In the genomic region with DNA sequence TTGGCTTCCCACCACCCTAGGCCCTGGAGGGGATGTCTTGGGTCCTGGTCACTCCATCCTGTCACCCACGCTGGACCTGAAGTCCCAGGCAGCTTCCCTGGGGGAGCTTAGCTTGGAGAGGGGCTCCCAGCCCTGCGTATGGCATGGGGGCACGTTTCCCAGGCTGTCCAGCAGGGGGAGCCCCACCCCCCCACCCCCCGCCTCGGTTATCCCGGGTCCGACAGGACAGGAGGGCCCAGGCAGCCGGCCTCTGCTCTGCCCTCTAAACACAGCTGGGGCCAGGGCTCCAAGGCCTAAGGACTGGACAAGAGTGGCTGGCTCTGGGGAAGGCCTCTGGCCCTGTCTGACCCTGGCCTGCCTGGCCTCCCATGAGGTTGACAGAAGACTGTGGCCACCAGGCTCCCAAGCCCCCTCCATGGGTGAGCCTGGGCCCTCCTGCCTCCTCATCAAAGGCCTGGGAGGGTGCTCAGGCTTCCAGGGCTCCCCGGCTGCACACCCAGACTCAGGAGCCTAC, we compare ENCODE assay signal across 10 cellular contexts.
DNase-seq lines count a peak whose midpoint lies in the region; TF ChIP-seq lines count a peak whose summit lies in the region.
"Had no signal": no experiment of that assay in that cellular context is flagged by ENCODE, and none has a peak within 500 bp of the region (broad histone marks: within the 10 kb centered on the region; RNA-seq: fewer than 3 reads in every experiment).

No MANE protein-coding gene starts in this region.

- H3K79me2 ChIP-seq in mammary epithelial cell (ENCODE audit: insufficient read depth, low read length): no peaks in the 10 kb centered on the region

- H3K9ac ChIP-seq in mammary epithelial cell (ENCODE audit: insufficient read depth, low read length): no peak overlapping the region
- H3K9ac ChIP-seq: KMS-11 had no signal

- H3K9me3 Mint-ChIP-seq in nephron progenitor cell: no peaks in the 10 kb centered on the region
- H3K9me3 Mint-ChIP-seq: T-helper 1 cell treated with Interleukin-12 subunit alpha and Interleukin-12 subunit beta and Interleukin-4 antibody, amounts not matched to agents 30 μg/mL and 1 μg/mL, for 36 hours had no signal

- H3K36me3 ChIP-seq in mammary epithelial cell (ENCODE audit: insufficient read depth, low read length): no peaks in the 10 kb centered on the region

- H3K4me2 ChIP-seq in mammary epithelial cell (ENCODE audit: insufficient read depth, low read depth, low read length): no peak overlapping the region
- H3K4me2 ChIP-seq: KMS-11 had no signal

- H3K4me1 Mint-ChIP-seq in nephron progenitor cell: peaks cover 52% of the 10 kb centered on the region

- no peak overlapping the region for H3K27ac ChIP-seq in mammary epithelial cell (ENCODE audit: insufficient read depth, low read depth, low read length)
- H3K27ac ChIP-seq: KMS-11 had no signal

- H2AFZ ChIP-seq in mammary epithelial cell (ENCODE audit: low read depth, low read length): no peak overlapping the region

- CTCF ChIA-PET in mammary epithelial cell (lab: Charles Lee; ENCODE audit: low non-redundant PET): no interaction called here

- intact Hi-C loops in mammary epithelial cell (cut with micrococcal nuclease): no loop called here

- 22% methylated on average over 6 of the region's 9 CpGs for WGBS in mammary epithelial cell (ENCODE audit: low coverage, missing lambda C conversion rate)

- peaks cover 3% of the 10 kb centered on the region for H3K27me3 Mint-ChIP-seq in nephron progenitor cell (ENCODE audit: low read depth, poor library complexity)

- peak; percentile 78 for DNase-seq in D341Med (ENCODE audit: low spot score)
- no peak for DNase-seq in HFF-Myc (ENCODE audit: extremely low read depth, low read depth)
- DNase-seq in mammary epithelial cell: no peak
- DNase-seq in nephron progenitor cell: peak; percentile 21
- no peak for DNase-seq in foreskin melanocyte
- no peak for DNase-seq in epidermal melanocyte (ENCODE audit: insufficient read length, low spot score)
- DNase-seq in dedifferentiated amniotic fluid mesenchymal stem cell (ENCODE audit: extremely low spot score): no peak
- DNase-seq in MV-4-11 (lab: John Stamatoyannopoulos, UW): no peak

- H3K9me3 ChIP-seq in mammary epithelial cell (replicated peaks; ENCODE audit: insufficient read depth, low read length): no peaks in the 10 kb centered on the region

- dilution Hi-C loops in mammary epithelial cell (cut with HindIII; ENCODE audit: low sequenced_read_pairs): no loop called here

- TF ChIP-seq CTCF in HFF-Myc (IDR thresholded peaks at IDR 0.05; ENCODE audit: low read depth, low read length, missing control alignments) (peak; percentile 48), mammary epithelial cell (conservative IDR thresholded peaks at IDR 0.05 in 1 of 2, IDR thresholded peaks at IDR 0.05 in 1 of 2; ENCODE audit: extremely low read depth in 1 of 2, insufficient read depth in 1 of 2, low read depth in 1 of 2, low read length in 2 of 2) (peak; percentile 3 to 44), nephron progenitor cell (IDR thresholded peaks at IDR 0.05) (peak; percentile 81)

- H3K4me3 ChIP-seq in HFF-Myc (replicated peaks; ENCODE audit: low read depth, low read length): no peak overlapping the region
- no peak overlapping the region for H3K4me3 ChIP-seq in mammary epithelial cell (replicated peaks in 1 of 3; ENCODE audit: insufficient read depth in 1 of 3, low read depth in 2 of 3, low read length in 3 of 3)

- BruUV-seq in mammary epithelial cell (replicated peaks; lab: Mats Ljungman, UMichigan): no TSS peak

- H3K4me3 Mint-ChIP-seq in nephron progenitor cell: no peak overlapping the region
- H3K4me3 Mint-ChIP-seq: T-helper 1 cell treated with Interleukin-12 subunit alpha and Interleukin-12 subunit beta and Interleukin-4 antibody, amounts not matched to agents 30 μg/mL and 1 μg/mL, for 36 hours had no signal

- H4K20me1 ChIP-seq in mammary epithelial cell (ENCODE audit: insufficient read depth, low read length): no peaks in the 10 kb centered on the region

- H3K27me3 ChIP-seq in mammary epithelial cell (ENCODE audit: insufficient read depth, low read length): peaks cover under 1% of the 10 kb centered on the region

- no peaks in the 10 kb centered on the region for H3K36me3 Mint-ChIP-seq in nephron progenitor cell (ENCODE audit: low read depth)

- in situ Hi-C loops in mammary epithelial cell (cut with MboI; ENCODE audit: low sequenced_read_pairs in 2 of 2): no loop called here

- H3K4me1 ChIP-seq in mammary epithelial cell (ENCODE audit: insufficient read depth, low read length): no peaks in the 10 kb centered on the region

- no peak overlapping the region for H3K27ac Mint-ChIP-seq in nephron progenitor cell
- H3K27ac Mint-ChIP-seq: T-helper 1 cell treated with Interleukin-12 subunit alpha and Interleukin-12 subunit beta and Interleukin-4 antibody, amounts not matched to agents 30 μg/mL and 1 μg/mL, for 36 hours had no signal

Comparison
In these comparisons a context has a peak if more than half of its experiments do, and no peak if none do; other contexts are left out.
1. DNase-seq: peak in D341Med (single experiment) and nephron progenitor cell (single experiment); none in HFF-Myc (single experiment), mammary epithelial cell (single experiment), foreskin melanocyte (single experiment), epidermal melanocyte (single experiment), dedifferentiated amniotic fluid mesenchymal stem cell (single experiment) and MV-4-11 (single experiment).
2. CTCF ChIP-seq: peak in every context shown above with its lines; median percentile 81 in nephron progenitor cell; 48 in HFF-Myc; 24 in mammary epithelial cell.